Comparison of ENCODE assay signal across 1 cellular context in genomic region chr6:106974999-106975698, GRCh38.
TF ChIP-seq lines count a peak whose summit lies in the region.

No MANE protein-coding gene starts in this region.

TF ChIP-seq in K562, 482 proteins besides CTCF, POLR2A, EP300 and RAD21 (continued from another document):
- TF ChIP-seq ZNF24 (IDR thresholded peaks at IDR 0.05): peak; percentile 13; the same call in 1 of the 2 replicates
- TF ChIP-seq MED1 (CRISPR knock-in tag; IDR thresholded peaks at IDR 0.05; ENCODE audit: borderline replicate concordance): no peak
- TF ChIP-seq NR4A1 (CRISPR knock-in tag; IDR thresholded peaks at IDR 0.05): no peak
- TF ChIP-seq NR4A1 (tag; IDR thresholded peaks at IDR 0.05): no peak
- no peak for TF ChIP-seq EGR1 (conservative IDR thresholded peaks at IDR 0.05)
- TF ChIP-seq ZNF121 (CRISPR knock-in tag; conservative IDR thresholded peaks at IDR 0.05): no peak
- peak; percentile 48; the same call in 1 of the 2 replicates for TF ChIP-seq PHF8 (IDR thresholded peaks at IDR 0.05; ENCODE audit: borderline replicate concordance, low read length)
- TF ChIP-seq ZNF639 (CRISPR knock-in tag; conservative IDR thresholded peaks at IDR 0.05 in 1 of 2, IDR thresholded peaks at IDR 0.05 in 1 of 2): 0 out of 4 replicates have a peak, but pooled peaks of 1 of the 2 experiments have one; percentile 27
- no peak for TF ChIP-seq NFATC3 (IDR thresholded peaks at IDR 0.05)
- TF ChIP-seq TARDBP (IDR thresholded peaks at IDR 0.05): no peak
- no peak for TF ChIP-seq YY1 (IDR thresholded peaks at IDR 0.05; ENCODE audit: borderline replicate concordance in 1 of 3, control insufficient read depth in 1 of 3, extremely low read depth in 1 of 3, insufficient read depth in 3 of 3, insufficient read length in 1 of 3, insufficient replicate concordance in 2 of 3, low read depth in 1 of 3, low read length in 2 of 3)
- TF ChIP-seq CBFB (CRISPR knock-in tag; IDR thresholded peaks at IDR 0.05): no peak
TF ChIP-seq in K562: peak in this region for 38.
